Comparison of ENCODE assay signal across 1 cellular context in genomic region chr3:12663311-12663935, GRCh38.
TF ChIP-seq lines count a peak whose summit lies in the region.

No MANE protein-coding gene starts in this region.

TF ChIP-seq in GM23338, 12 proteins besides CTCF, POLR2A, EP300 and RAD21 (continued from another document):
- TF ChIP-seq ZNF462 (CRISPR knock-in tag; IDR thresholded peaks at IDR 0.05) (no peak), EZH2 (IDR thresholded peaks at IDR 0.05; ENCODE audit: low read depth, unreplicated experiment) (no peak), POLR2AphosphoS5 (IDR thresholded peaks at IDR 0.05; ENCODE audit: low read depth) (no peak), JUNB (IDR thresholded peaks at IDR 0.05; ENCODE audit: unreplicated experiment) (no peak), EZH2phosphoT487 (IDR thresholded peaks at IDR 0.05; ENCODE audit: unreplicated experiment) (no peak)
